8 cellular contexts compared by ENCODE assay signal in the genomic region with DNA sequence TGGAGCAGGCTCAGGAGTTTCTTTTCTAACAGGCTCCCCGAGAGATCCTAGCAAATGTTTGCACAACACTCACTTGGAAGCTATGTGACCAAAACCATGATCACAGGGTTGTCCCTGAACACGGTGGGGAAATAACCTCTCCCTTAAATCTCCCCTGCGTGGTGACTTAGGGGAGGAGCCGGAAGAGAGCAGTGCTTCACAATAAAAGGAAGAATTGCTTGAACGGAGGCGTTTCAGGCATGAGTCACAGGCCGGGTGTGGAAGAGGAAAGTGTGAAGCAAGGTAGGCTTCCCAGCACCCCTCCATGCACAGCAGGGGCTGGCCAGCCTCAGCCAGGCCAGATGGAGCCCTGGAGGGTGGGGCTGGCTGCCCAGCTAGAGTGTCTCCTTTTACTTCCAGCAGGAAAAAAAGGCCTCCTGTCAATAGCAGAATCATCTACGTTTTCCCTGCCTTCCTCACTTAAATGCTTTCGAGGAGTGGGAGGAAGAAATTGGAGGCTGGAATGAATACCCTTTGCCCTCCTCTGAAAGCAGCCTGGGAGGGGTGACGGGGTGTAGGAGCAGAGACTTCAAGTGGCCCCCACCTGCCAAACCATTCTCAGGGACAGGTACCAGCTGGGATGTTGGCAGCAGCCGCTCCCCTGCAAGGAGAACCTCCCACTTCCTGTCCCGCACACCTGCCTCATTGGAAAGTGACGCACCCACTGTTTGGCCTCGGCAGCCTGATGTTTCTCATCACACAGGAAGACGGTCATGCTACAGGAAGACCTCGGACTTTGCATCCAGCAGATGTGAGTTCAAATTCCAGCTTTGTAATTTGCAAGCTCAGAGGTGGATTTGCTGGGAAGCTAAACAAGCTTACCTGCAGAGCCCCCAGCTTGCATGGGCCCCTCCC. TPM values are rescaled to one million over a fixed set of nuclear protein-coding genes. Genes with fewer than 3 reads are reported as not detected.
DNase-seq lines count a peak whose midpoint lies in the region; ATAC-seq and TF ChIP-seq lines count a peak whose summit lies in the region.

No MANE protein-coding gene starts in this region.

- H3K4me3 Mint-ChIP-seq in Caco-2 (ENCODE audit: unreplicated experiment) (peak overlapping the region; percentile 66), glutamatergic neuron (ENCODE audit: unreplicated experiment) (peak overlapping the region; percentile 12)

- 0 out of 2 replicates have a peak overlapping the region, but pooled peaks have one; percentile 2 for H3K4me3 ChIP-seq in Caco-2 (ENCODE audit: low read depth, low read length)
- H3K4me3 ChIP-seq in Jurkat, Clone E6-1 (ENCODE audit: low read length), result no peak overlapping the region
- no peak overlapping the region for H3K4me3 ChIP-seq in tibial nerve

- DNase-seq in Caco-2, result peak; percentile 67 to 84
- DNase-seq in Jurkat, Clone E6-1 (ENCODE audit: low read depth, low spot score), result peak; percentile 70
- peak; percentile 80 for DNase-seq in RKO (ENCODE audit: low spot score)
- peak; percentile 93 for DNase-seq in activated effector memory CD4-positive, alpha-beta T cell treated with anti-CD3 and anti-CD28 coated beads, Interleukin-2, amount 50 U/mL, for 16 hours
- DNase-seq in glutamatergic neuron, result no peak
- no peak for DNase-seq in sciatic nerve (ENCODE audit: low spot score)
- DNase-seq in tibial nerve (ENCODE audit: low spot score in 2 of 2), result no peak

- H3K36me3 Mint-ChIP-seq in Caco-2 (ENCODE audit: insufficient read depth, unreplicated experiment) (no peaks in the 10 kb centered on the region), glutamatergic neuron (ENCODE audit: unreplicated experiment) (no peaks in the 10 kb centered on the region)

- TF ChIP-seq CTCF in Caco-2 (IDR thresholded peaks at IDR 0.05; ENCODE audit: insufficient read depth in 1 of 2, low read depth in 1 of 2, low read length in 1 of 2, severe bottlenecking in 1 of 2, unreplicated experiment in 1 of 2) (no peak), glutamatergic neuron (IDR thresholded peaks at IDR 0.05; ENCODE audit: partially characterized antibody, unreplicated experiment) (no peak), tibial nerve (IDR thresholded peaks at IDR 0.05) (no peak)

- 22% methylated on average over 14 to 16 of the region's 16 CpGs for WGBS in tibial nerve, 2 donors

- H3K27me3 Mint-ChIP-seq in Caco-2 (ENCODE audit: insufficient read depth, unreplicated experiment) (no peaks in the 10 kb centered on the region), glutamatergic neuron (ENCODE audit: unreplicated experiment) (peaks cover 7% of the 10 kb centered on the region)

- H3K9me3 Mint-ChIP-seq in Caco-2 (ENCODE audit: unreplicated experiment) (peaks cover 11% of the 10 kb centered on the region), glutamatergic neuron (ENCODE audit: unreplicated experiment) (no peaks in the 10 kb centered on the region)

- intact Hi-C loops in Caco-2 (cut with micrococcal nuclease; ENCODE audit: unreplicated experiment), result no loop called here
- intact Hi-C loops in sciatic nerve (cut with DNase I), result no loop called here

- H3K27me3 ChIP-seq in Caco-2 (replicated peaks; ENCODE audit: control insufficient read depth, insufficient read depth, low read length) (no peaks in the 10 kb centered on the region), tibial nerve (no peaks in the 10 kb centered on the region)

- BruUV-seq in Caco-2 (replicated peaks; lab: Mats Ljungman, UMichigan), result TSS peak; percentile 75

- H3K9me3 ChIP-seq in Caco-2 (no peaks in the 10 kb centered on the region), tibial nerve (no peaks in the 10 kb centered on the region)

- H3K36me3 ChIP-seq in Caco-2 (ENCODE audit: control insufficient read depth, insufficient read depth, low read length) (no peaks in the 10 kb centered on the region), tibial nerve (no peaks in the 10 kb centered on the region)

- H3K27ac Mint-ChIP-seq in Caco-2 (ENCODE audit: unreplicated experiment), result peak overlapping the region; percentile 90
- peak overlapping the region; percentile 22 for H3K27ac Mint-ChIP-seq in glutamatergic neuron (ENCODE audit: unreplicated experiment)

- CTCF ChIA-PET in Caco-2 (lab: Charles Lee), result interaction anchor here (1.0 to 1.2 kb wide), 2 partner anchors 24 to 29 kb away, joined by 4 to 5 read pairs; no protein-coding TSS in a partner anchor

- POLR2A ChIA-PET in Caco-2 (lab: Charles Lee), result interaction anchor here (0.7 to 1.4 kb wide), 2 partner anchors 29 to 78 kb away, joined by 4 to 5 read pairs; no protein-coding TSS in a partner anchor

- ATAC-seq in GM21529 (IDR thresholded peaks at IDR 0.05; ENCODE audit: unreplicated experiment) (peak; percentile 92), sciatic nerve (peak; percentile 60)

- TF ChIP-seq EP300 in tibial nerve (IDR thresholded peaks at IDR 0.05), result peak in 1 of 2 donors; percentile 52

- peak overlapping the region in 2 of 4 donors; percentile 55 to 85 for H3K27ac ChIP-seq in tibial nerve

- TF ChIP-seq POLR2A in tibial nerve (IDR thresholded peaks at IDR 0.05), result no peak

- H3K4me1 ChIP-seq in Caco-2, result peaks cover 13% of the 10 kb centered on the region; the same call in 1 of the 2 replicates
- H3K4me1 ChIP-seq in tibial nerve, result peaks cover 0 to 11% (median 4%) of the 10 kb centered on the region in 4 donors

- no peaks in the 10 kb centered on the region for H3K4me1 Mint-ChIP-seq in Caco-2 (ENCODE audit: low read depth, unreplicated experiment)
- peaks cover 5% of the 10 kb centered on the region for H3K4me1 Mint-ChIP-seq in glutamatergic neuron (ENCODE audit: low read depth, unreplicated experiment)

RNA-seq across cellular contexts. Expression of a gene that starts 30.1 kb away (rescaled TPM):
- total RNA-seq in Caco-2 (2022) (86.8 and 97.5 TPM in 2 replicates), glutamatergic neuron (ENCODE audit: unreplicated experiment) (116 TPM), sciatic nerve (144 TPM), tibial nerve (100 to 1,000 TPM in 1 of 4 donors, 10 to 100 TPM in 3; 63.3 to 113 (median 75.9) TPM)
- 156 TPM for polyA plus RNA-seq in Jurkat, Clone E6-1 (2012; ENCODE audit: insufficient read depth, insufficient read length)

Comparison
In these comparisons a context has a peak if more than half of its experiments do, and no peak if none do; other contexts are left out.
1. DNase-seq: peak in Caco-2 (2 of 2), Jurkat, Clone E6-1 (single experiment), RKO (single experiment) and activated effector memory CD4-positive, alpha-beta T cell treated with anti-CD3 and anti-CD28 coated beads, Interleukin-2, amount 50 U/mL, for 16 hours (single experiment); none in glutamatergic neuron (single experiment), sciatic nerve (single experiment) and tibial nerve (0 of 2).